12 cellular contexts compared by ENCODE assay signal in genomic region chr6:102798631-102799030, GRCh38.
DNase-seq lines count a peak whose midpoint lies in the region; ATAC-seq and TF ChIP-seq lines count a peak whose summit lies in the region.
"Had no signal": no experiment of that assay in that cellular context is flagged by ENCODE, and none has a peak within 500 bp of the region (broad histone marks: within the 10 kb centered on the region; RNA-seq: fewer than 3 reads in every experiment).

No MANE protein-coding gene starts in this region.

- H3K27me3 ChIP-seq in thoracic aorta (replicated peaks; ENCODE audit: insufficient read depth): no peaks in the 10 kb centered on the region

- no peaks in the 10 kb centered on the region for H3K4me1 ChIP-seq in thoracic aorta (ENCODE audit: control insufficient read depth in 1 of 2, low read depth in 2 of 2)

- H3K36me3 Mint-ChIP-seq in natural killer cell: no peaks in the 10 kb centered on the region
- H3K36me3 Mint-ChIP-seq: activated naive CD4-positive, alpha-beta T cell treated with anti-CD3 and anti-CD28 coated beads, Interleukin-2, amount 10 ng/mL, durations not matched to agents 7 days and 5 days; naive B cell had no signal

- H3K9me3 ChIP-seq in thoracic aorta: no peaks in the 10 kb centered on the region

- no peaks in the 10 kb centered on the region for H3K4me1 Mint-ChIP-seq in natural killer cell
- H3K4me1 Mint-ChIP-seq: activated naive CD4-positive, alpha-beta T cell treated with anti-CD3 and anti-CD28 coated beads, Interleukin-2, amount 10 ng/mL, durations not matched to agents 7 days and 5 days; naive B cell had no signal

- no peaks in the 10 kb centered on the region for H3K27me3 Mint-ChIP-seq in natural killer cell (ENCODE audit: low read depth in 2 of 2)
- H3K27me3 Mint-ChIP-seq: activated naive CD4-positive, alpha-beta T cell treated with anti-CD3 and anti-CD28 coated beads, Interleukin-2, amount 10 ng/mL, durations not matched to agents 7 days and 5 days; naive B cell had no signal

- H3K4me3 Mint-ChIP-seq in natural killer cell: no peak overlapping the region
- H3K4me3 Mint-ChIP-seq: activated naive CD4-positive, alpha-beta T cell treated with anti-CD3 and anti-CD28 coated beads, Interleukin-2, amount 10 ng/mL, durations not matched to agents 7 days and 5 days; naive B cell had no signal

- intact Hi-C loops in natural killer cell (cut with micrococcal nuclease): no loop called here

- DNase-seq in DMS 273 (lab: John Stamatoyannopoulos, UW; ENCODE audit: unreplicated experiment) (peak; percentile 44), DMS 273 treated with DMSO at 0.1 percent for 48 hours (lab: John Stamatoyannopoulos, UW) (no peak), astrocyte of the hippocampus (ENCODE audit: low read depth, low spot score) (peak; percentile 2), iPS-NIHi11 (ENCODE audit: low spot score) (peak; percentile 53), thoracic aorta (ENCODE audit: low spot score) (no peak), natural killer cell (no peak)
- DNase-seq: activated naive CD4-positive, alpha-beta T cell treated with anti-CD3 and anti-CD28 coated beads, Interleukin-2, amount 10 ng/mL, durations not matched to agents 7 days and 5 days; naive B cell; NCI-H446 treated with DMSO at 0.1 percent for 48 hours had no signal

- peaks cover 7 to 9% of the 10 kb centered on the region in 2 donors for H3K9me3 Mint-ChIP-seq in natural killer cell

- ATAC-seq in thoracic aorta (ENCODE audit: insufficient number of reproducible peaks, low FRiP score, low read depth) (no peak), natural killer cell (no peak), HG03354 (IDR thresholded peaks at IDR 0.05; ENCODE audit: poor library complexity, severe bottlenecking, unreplicated experiment) (no peak), GM18502 (IDR thresholded peaks at IDR 0.05; ENCODE audit: poor library complexity, unreplicated experiment) (no peak)

- no peak overlapping the region for H3K27ac Mint-ChIP-seq in natural killer cell
- H3K27ac Mint-ChIP-seq: activated naive CD4-positive, alpha-beta T cell treated with anti-CD3 and anti-CD28 coated beads, Interleukin-2, amount 10 ng/mL, durations not matched to agents 7 days and 5 days; naive B cell had no signal

- no peaks in the 10 kb centered on the region for H3K36me3 ChIP-seq in thoracic aorta

- no peak overlapping the region for H3K27ac ChIP-seq in thoracic aorta
- H3K27ac ChIP-seq: 22Rv1 had no signal

- H3K4me3 ChIP-seq in thoracic aorta: peak overlapping the region; percentile 17

- TF ChIP-seq CTCF in thoracic aorta (IDR thresholded peaks at IDR 0.05) (no peak), natural killer cell (IDR thresholded peaks at IDR 0.05) (no peak)

Comparison
In these comparisons a context has a peak if more than half of its experiments do, and no peak if none do; other contexts are left out.
1. DNase-seq: peak in DMS 273 (single experiment), astrocyte of the hippocampus (single experiment) and iPS-NIHi11 (single experiment); none in DMS 273 treated with DMSO at 0.1 percent for 48 hours (single experiment), thoracic aorta (single experiment) and natural killer cell (single experiment).